Comparison of ENCODE assay signal across 8 cellular contexts in genomic region chr6:141562801-141563763, GRCh38.
DNase-seq lines count a peak whose midpoint lies in the region; ATAC-seq, FAIRE-seq and TF ChIP-seq lines count a peak whose summit lies in the region.

No MANE protein-coding gene starts in this region.

- H3K4me3 Mint-ChIP-seq in brain = peak overlapping the region; percentile 28 to 84 (median 66)
- peak overlapping the region; percentile 85 to 94 (median 91) for H3K4me3 Mint-ChIP-seq in immature natural killer cell

- FAIRE-seq in A549 (lab: Jason Lieb, UNC) = no peak
- peak; percentile 85 for FAIRE-seq in GM18507 (lab: Jason Lieb, UNC)

- H3K4me3 ChIP-seq in A549 = no peak overlapping the region

- TF ChIP-seq CTCF in A549 (IDR thresholded peaks at IDR 0.05) (peak; percentile 83), brain (conservative IDR thresholded peaks at IDR 0.05) (peak; percentile 92 to 93)

- CTCF ChIA-PET in A549 (lab: Yijun Ruan, JAX) = interaction anchor here (0.6 to 1.0 kb wide), 13 partner anchors 8 to 1168 kb away, joined by 3 to 5 read pairs (median 3); no protein-coding TSS in a partner anchor

- TF ChIP-seq POLR2A in A549 (IDR thresholded peaks at IDR 0.05; ENCODE audit: low read length) = no peak

- H3K27me3 Mint-ChIP-seq in brain (no peaks in the 10 kb centered on the region), immature natural killer cell (ENCODE audit: low read depth in 3 of 3) (peaks cover 0 to 2% (median 2%) of the 10 kb centered on the region in 3 donors)

- no peaks in the 10 kb centered on the region for H3K36me3 Mint-ChIP-seq in brain
- peaks cover 0 to 4% (median 0%) of the 10 kb centered on the region in 3 donors for H3K36me3 Mint-ChIP-seq in immature natural killer cell

- H3K27ac Mint-ChIP-seq in brain (peak overlapping the region; percentile 67 to 94 (median 84)), immature natural killer cell (peak overlapping the region; percentile 58 to 90 (median 76))

- H3K4me1 Mint-ChIP-seq in brain (peaks cover 22% of the 10 kb centered on the region), immature natural killer cell (peaks cover 12 to 14% of the 10 kb centered on the region in 2 donors)

- peak; percentile 89 to 93 for TF ChIP-seq RAD21 in A549 (conservative IDR thresholded peaks at IDR 0.05 in 1 of 2, IDR thresholded peaks at IDR 0.05 in 1 of 2)

- TF ChIP-seq EP300 in A549 (IDR thresholded peaks at IDR 0.05) = no peak

- WGBS in A549 (ENCODE audit: missing lambda C conversion rate) = 26% methylated on average over 11 of the region's 11 CpGs

- peak overlapping the region; percentile 52 for H3K4me2 ChIP-seq in A549

- ATAC-seq in A549 (peak; percentile 71 to 88; a peak in 4 of 6 replicates), HG02973 (IDR thresholded peaks at IDR 0.05; ENCODE audit: unreplicated experiment) (peak; percentile 77)

- H3K27ac ChIP-seq in A549 = peak overlapping the region; percentile 69 to 72

- peak; percentile 12 to 69 for DNase-seq in A549 (ENCODE audit: low read depth in 1 of 2, low spot score in 1 of 2)
- DNase-seq in GM18507 (ENCODE audit: extremely low spot score, insufficient read length, low read depth) = peak; percentile 26
- peak; percentile 69 for DNase-seq in NCI-H1694 (lab: John Stamatoyannopoulos, UW)
- peak; percentile 27 for DNase-seq in T1000 (lab: John Stamatoyannopoulos, UW)
- DNase-seq in immature natural killer cell = peak; percentile 59 to 75 (median 69)
- peak; percentile 8 to 29 for DNase-seq in stimulated activated CD4-positive, alpha-beta T cell treated with anti-CD3 and anti-CD28 coated beads, Interleukin-12 subunit alpha, Interleukin-12 subunit beta, amount 100 ng/mL, for 24 hours (ENCODE audit: low read depth in 2 of 2)

- POLR2A ChIA-PET in A549 (lab: Yijun Ruan, JAX) = no interaction called here

- H3K9me3 Mint-ChIP-seq in brain (peaks cover 0 to 5% (median 0%) of the 10 kb centered on the region in 5 experiments), immature natural killer cell (no peaks in the 10 kb centered on the region)

- H3K9me3 ChIP-seq in A549 = no peaks in the 10 kb centered on the region

- H3K4me1 ChIP-seq in A549 = peaks cover 8% of the 10 kb centered on the region; the same call in 1 of the 3 replicates

TF ChIP-seq in A549, 52 proteins besides CTCF, POLR2A, EP300 and RAD21:
- TF ChIP-seq CBX8 (IDR thresholded peaks at IDR 0.05) (no peak), SMC3 (IDR thresholded peaks at IDR 0.05) (peak; percentile 86), FOSL2 (IDR thresholded peaks at IDR 0.05) (no peak), FOSL2 (CRISPR knock-in tag; IDR thresholded peaks at IDR 0.05) (0 out of 2 replicates have a peak, but pooled peaks have one; percentile 2), TFCP2L1 (CRISPR knock-in tag; IDR thresholded peaks at IDR 0.05) (no peak), HDAC2 (IDR thresholded peaks at IDR 0.05) (no peak), USF2 (IDR thresholded peaks at IDR 0.05) (no peak)
TF ChIP-seq in A549: peak in this region for 2.

Comparison
In these comparisons a context has a peak if more than half of its experiments do, and no peak if none do; other contexts are left out.
1. DNase-seq: peak in every context shown above with its lines; median percentile 69 in NCI-H1694; 69 in immature natural killer cell; 40 in A549; 27 in T1000; 26 in GM18507; 18 in stimulated activated CD4-positive, alpha-beta T cell treated with anti-CD3 and anti-CD28 coated beads, Interleukin-12 subunit alpha, Interleukin-12 subunit beta, amount 100 ng/mL, for 24 hours.